In genomic region chr9:137427454-137428310, GRCh38 we compare ENCODE assay signal across 1 cellular context.
TF ChIP-seq lines count a peak whose summit lies in the region.

No MANE protein-coding gene starts in this region.

TF ChIP-seq in GM12891, 5 proteins besides CTCF, POLR2A, EP300 and RAD21:
- TF ChIP-seq POLR2AphosphoS5 (IDR thresholded peaks at IDR 0.05; ENCODE audit: low read depth, low read length) (no peak), POU2F2 (IDR thresholded peaks at IDR 0.05; ENCODE audit: low read depth, low read length) (no peak), TAF1 (IDR thresholded peaks at IDR 0.05; ENCODE audit: low read depth, low read length) (no peak)
